Comparison of ENCODE assay signal across 15 cellular contexts in genomic region chr9:69097053-69097452, GRCh38.
DNase-seq lines count a peak whose midpoint lies in the region; ATAC-seq and TF ChIP-seq lines count a peak whose summit lies in the region.
"Had no signal": no experiment of that assay in that cellular context is flagged by ENCODE, and none has a peak within 500 bp of the region (broad histone marks: within the 10 kb centered on the region; RNA-seq: fewer than 3 reads in every experiment).

No MANE protein-coding gene starts in this region.

- TF ChIP-seq CTCF in RWPE2 (IDR thresholded peaks at IDR 0.05; ENCODE audit: poor library complexity, severe bottlenecking) (no peak), fibroblast of mammary gland (conservative IDR thresholded peaks at IDR 0.05; ENCODE audit: control insufficient read depth, insufficient read depth, low read depth, low read length) (no peak), MM.1S (IDR thresholded peaks at IDR 0.05; ENCODE audit: low read length) (no peak), GM13976 (IDR thresholded peaks at IDR 0.05; ENCODE audit: borderline replicate concordance, control extremely low read depth, extremely low read depth, insufficient read depth, missing control alignments) (no peak)

- no peaks in the 10 kb centered on the region for H3K27me3 ChIP-seq in RWPE2 (ENCODE audit: insufficient read depth, poor library complexity, severe bottlenecking)
- no peaks in the 10 kb centered on the region for H3K27me3 ChIP-seq in MM.1S (replicated peaks; ENCODE audit: insufficient read depth, low read length)
- H3K27me3 ChIP-seq: heart left ventricle had no signal

- H3K9me3 ChIP-seq in RWPE2 (ENCODE audit: severe bottlenecking) (no peaks in the 10 kb centered on the region), MM.1S (replicated peaks; ENCODE audit: insufficient read depth, low read length) (no peaks in the 10 kb centered on the region)
- H3K9me3 ChIP-seq: heart left ventricle had no signal

- DNase-seq in AG08395 (ENCODE audit: low spot score) = peak; percentile 12
- DNase-seq in RWPE2 (ENCODE audit: low spot score) = no peak
- peak; percentile 79 for DNase-seq in fibroblast of mammary gland (ENCODE audit: low read depth)
- DNase-seq in myocyte (ENCODE audit: low read depth) = peak; percentile 21
- DNase-seq in MM.1S = no peak
- DNase-seq in activated naive CD4-positive, alpha-beta T cell treated with anti-CD3 and anti-CD28 coated beads, Interleukin-2, amount 50 U/mL, for 72 hours (ENCODE audit: low spot score in 2 of 2) = no peak
- DNase-seq in GM13976 (ENCODE audit: low spot score) = no peak
- DNase-seq: anterior cingulate cortex, GOT3, heart left ventricle, NCI-H2029 had no signal

- H3K4me1 ChIP-seq in RWPE2 (ENCODE audit: insufficient read depth, poor library complexity, severe bottlenecking) (peaks cover 16% of the 10 kb centered on the region), MM.1S (ENCODE audit: low read length) (no peaks in the 10 kb centered on the region)
- H3K4me1 ChIP-seq: heart left ventricle had no signal

- no peaks in the 10 kb centered on the region for H3K79me2 ChIP-seq in MM.1S (ENCODE audit: low read length)

- no peak overlapping the region for H3K9ac ChIP-seq in MM.1S (ENCODE audit: low read length)

- H3K9me2 ChIP-seq in MM.1S (replicated peaks; ENCODE audit: insufficient read depth, low read length) = no peaks in the 10 kb centered on the region

- H3K4me3 ChIP-seq in RWPE2 (ENCODE audit: severe bottlenecking) (no peak overlapping the region), fibroblast of mammary gland (ENCODE audit: control insufficient read depth, low read depth, low read length) (no peak overlapping the region), MM.1S (ENCODE audit: low read length) (no peak overlapping the region)
- H3K4me3 ChIP-seq: heart left ventricle had no signal

- H3F3A ChIP-seq in MM.1S (ENCODE audit: insufficient read depth, low read length) = no peaks in the 10 kb centered on the region

- no peak overlapping the region for H3K27ac Mint-ChIP-seq in activated naive CD4-positive, alpha-beta T cell treated with anti-CD3 and anti-CD28 coated beads, Interleukin-2, amount 50 U/mL, for 72 hours
- H3K27ac Mint-ChIP-seq: B cell; IgD-negative memory B cell; natural killer cell treated with Interleukin-12 subunit alpha and Interleukin-12 subunit beta and Interleukin-15 and Interleukin-18, amount 100 ng/mL, for 72 hours had no signal

- no peak overlapping the region for H2AFZ ChIP-seq in MM.1S (ENCODE audit: low read length)

- no peaks in the 10 kb centered on the region for H3K36me3 Mint-ChIP-seq in activated naive CD4-positive, alpha-beta T cell treated with anti-CD3 and anti-CD28 coated beads, Interleukin-2, amount 50 U/mL, for 72 hours
- H3K36me3 Mint-ChIP-seq: natural killer cell treated with Interleukin-12 subunit alpha and Interleukin-12 subunit beta and Interleukin-15 and Interleukin-18, amount 100 ng/mL, for 72 hours had no signal

- in situ Hi-C loops in GM13976 (cut with MboI; ENCODE audit: low sequenced_read_pairs, unreplicated experiment) = no loop called here

- peak overlapping the region; percentile 84 for H3K27ac ChIP-seq in RWPE2 (ENCODE audit: poor library complexity, severe bottlenecking)
- H3K27ac ChIP-seq in MM.1S (ENCODE audit: low read length) = no peak overlapping the region
- H3K27ac ChIP-seq: heart left ventricle had no signal

- no peaks in the 10 kb centered on the region for H4K20me1 ChIP-seq in MM.1S (ENCODE audit: insufficient read depth, low read length)

- ATAC-seq in RWPE2 (ENCODE audit: low read depth) = peak; percentile 93
- no peak for ATAC-seq in GM18498 (IDR thresholded peaks at IDR 0.05; ENCODE audit: unreplicated experiment)
- no peak for ATAC-seq in activated naive CD4-positive, alpha-beta T cell treated with anti-CD3 and anti-CD28 coated beads, Interleukin-2, amount 50 U/mL, for 72 hours
- ATAC-seq: heart left ventricle; natural killer cell treated with Interleukin-12 subunit alpha and Interleukin-12 subunit beta and Interleukin-15 and Interleukin-18, amount 100 ng/mL, for 72 hours had no signal

- no peak overlapping the region for H3K4me2 ChIP-seq in MM.1S (ENCODE audit: low read depth, low read length)

- no peaks in the 10 kb centered on the region for H3K9me3 Mint-ChIP-seq in activated naive CD4-positive, alpha-beta T cell treated with anti-CD3 and anti-CD28 coated beads, Interleukin-2, amount 50 U/mL, for 72 hours
- H3K9me3 Mint-ChIP-seq: IgD-negative memory B cell; natural killer cell treated with Interleukin-12 subunit alpha and Interleukin-12 subunit beta and Interleukin-15 and Interleukin-18, amount 100 ng/mL, for 72 hours had no signal

- H3K36me3 ChIP-seq in RWPE2 (ENCODE audit: low read depth) (no peaks in the 10 kb centered on the region), MM.1S (replicated peaks; ENCODE audit: insufficient read depth, low read length) (no peaks in the 10 kb centered on the region)
- H3K36me3 ChIP-seq: heart left ventricle had no signal

Comparison
In these comparisons a context has a peak if more than half of its experiments do, and no peak if none do; other contexts are left out.
1. DNase-seq: peak in AG08395 (single experiment), fibroblast of mammary gland (single experiment) and myocyte (single experiment); none in RWPE2 (single experiment), MM.1S (single experiment), activated naive CD4-positive, alpha-beta T cell treated with anti-CD3 and anti-CD28 coated beads, Interleukin-2, amount 50 U/mL, for 72 hours (0 of 2) and GM13976 (single experiment).